ENCODE assay signal across 8 cellular contexts in the genomic region with DNA sequence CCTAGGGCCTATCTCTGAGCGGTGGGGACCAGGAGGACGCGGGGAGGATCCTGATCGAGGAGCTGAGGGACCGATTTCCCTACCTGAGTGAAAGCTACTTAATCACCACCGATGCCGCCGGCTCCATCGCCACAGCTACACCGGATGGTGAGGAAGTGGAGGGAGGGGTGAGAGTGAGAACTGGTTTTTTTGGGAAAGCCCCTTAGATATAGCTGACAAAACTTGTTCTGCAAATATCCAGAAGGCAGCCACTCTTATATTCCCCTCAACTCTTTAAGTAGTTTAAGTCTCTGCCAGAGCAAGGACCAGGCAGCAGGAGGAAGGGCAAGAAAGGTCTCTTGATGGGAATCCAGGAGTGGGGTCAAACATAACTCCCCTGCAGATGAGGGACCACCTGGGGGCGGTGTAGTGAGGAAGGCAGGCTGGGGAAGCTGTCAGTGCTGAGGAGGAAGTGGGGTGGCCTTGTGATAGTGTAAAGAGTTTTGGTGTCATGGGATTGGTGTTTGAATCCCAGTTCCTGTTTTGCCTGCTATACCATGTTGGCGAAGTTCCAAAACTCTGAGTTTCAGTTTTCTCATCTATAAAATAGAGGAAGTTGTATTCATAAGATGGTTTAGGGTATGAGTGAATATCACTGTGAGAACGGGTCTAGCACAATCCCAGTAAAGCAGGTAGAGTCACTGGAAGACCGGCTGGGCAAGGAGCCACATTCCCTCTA. TPM values are rescaled to one million over a fixed set of nuclear protein-coding genes. Genes with fewer than 3 reads are reported as not detected.
DNase-seq lines count a peak whose midpoint lies in the region; TF ChIP-seq lines count a peak whose summit lies in the region.

No MANE protein-coding gene starts in this region.

- TF ChIP-seq CTCF in GM12864 (IDR thresholded peaks at IDR 0.05; ENCODE audit: low read depth, low read length, missing control alignments): peak; percentile 32

- H3K4me3 ChIP-seq in GM12864 (ENCODE audit: low read depth, low read length): peak overlapping the region; percentile 43
- H3K4me3 ChIP-seq in H7 (ENCODE audit: insufficient read depth, low read depth, low read length): no peak overlapping the region

- DNase-seq in GM12864 (ENCODE audit: low read depth) (peak; percentile 88), H7 (peak; percentile 49), NOMO-1 treated with dmso at 0.1 percent for 144 hours (lab: John Stamatoyannopoulos, UW; ENCODE audit: unreplicated experiment) (peak; percentile 81), lung microvascular endothelial cell (ENCODE audit: low read depth in 2 of 2) (peak; percentile 55 to 62), superior temporal gyrus (ENCODE audit: extremely low spot score) (peak; percentile 45), NCI-H1105 treated with DMSO at 0.1 percent for 48 hours (lab: John Stamatoyannopoulos, UW) (no peak), HEK293T (ENCODE audit: extremely low spot score) (no peak)
- DNase-seq in activated T-helper 1 cell treated with anti-CD3 and anti-CD28 coated beads, Interleukin-12 subunit alpha, Interleukin-12 subunit beta, Interleukin-2, Interleukin-4 antibody, amounts not matched to agents 30 ng/mL and 10 ng/mL and 1 ng/mL, durations not matched to agents 14 hours and 24 hours and 36 hours (ENCODE audit: low spot score): peak; percentile 53

- peak overlapping the region; percentile 84 for H3K27ac Mint-ChIP-seq in activated T-helper 1 cell treated with anti-CD3 and anti-CD28 coated beads, Interleukin-12 subunit alpha, Interleukin-12 subunit beta, Interleukin-2, Interleukin-4 antibody, amounts not matched to agents 30 ng/mL and 10 ng/mL and 1 ng/mL, durations not matched to agents 14 hours and 24 hours and 36 hours

- peak overlapping the region; percentile 77 for H3K4me3 Mint-ChIP-seq in activated T-helper 1 cell treated with anti-CD3 and anti-CD28 coated beads, Interleukin-12 subunit alpha, Interleukin-12 subunit beta, Interleukin-2, Interleukin-4 antibody, amounts not matched to agents 30 ng/mL and 10 ng/mL and 1 ng/mL, durations not matched to agents 14 hours and 24 hours and 36 hours

- H3K27me3 ChIP-seq in H7 (ENCODE audit: control insufficient read depth, insufficient read depth, low read length): no peaks in the 10 kb centered on the region

- H3K4me1 Mint-ChIP-seq in activated T-helper 1 cell treated with anti-CD3 and anti-CD28 coated beads, Interleukin-12 subunit alpha, Interleukin-12 subunit beta, Interleukin-2, Interleukin-4 antibody, amounts not matched to agents 30 ng/mL and 10 ng/mL and 1 ng/mL, durations not matched to agents 14 hours and 24 hours and 36 hours (ENCODE audit: low read depth): peaks cover 64% of the 10 kb centered on the region

- H3K9me3 Mint-ChIP-seq in activated T-helper 1 cell treated with anti-CD3 and anti-CD28 coated beads, Interleukin-12 subunit alpha, Interleukin-12 subunit beta, Interleukin-2, Interleukin-4 antibody, amounts not matched to agents 30 ng/mL and 10 ng/mL and 1 ng/mL, durations not matched to agents 14 hours and 24 hours and 36 hours: no peaks in the 10 kb centered on the region

- H3K36me3 ChIP-seq in H7 (replicated peaks; ENCODE audit: control insufficient read depth, insufficient read depth, low read length): peaks cover 15% of the 10 kb centered on the region

- intact Hi-C loops in activated T-helper 1 cell treated with anti-CD3 and anti-CD28 coated beads, Interleukin-12 subunit alpha, Interleukin-12 subunit beta, Interleukin-2, Interleukin-4 antibody, amounts not matched to agents 30 ng/mL and 10 ng/mL and 1 ng/mL, durations not matched to agents 14 hours and 24 hours and 36 hours (cut with micrococcal nuclease): no loop called here

- no peaks in the 10 kb centered on the region for H3K27me3 Mint-ChIP-seq in activated T-helper 1 cell treated with anti-CD3 and anti-CD28 coated beads, Interleukin-12 subunit alpha, Interleukin-12 subunit beta, Interleukin-2, Interleukin-4 antibody, amounts not matched to agents 30 ng/mL and 10 ng/mL and 1 ng/mL, durations not matched to agents 14 hours and 24 hours and 36 hours (ENCODE audit: insufficient read depth)

- H3K36me3 Mint-ChIP-seq in activated T-helper 1 cell treated with anti-CD3 and anti-CD28 coated beads, Interleukin-12 subunit alpha, Interleukin-12 subunit beta, Interleukin-2, Interleukin-4 antibody, amounts not matched to agents 30 ng/mL and 10 ng/mL and 1 ng/mL, durations not matched to agents 14 hours and 24 hours and 36 hours (ENCODE audit: low read depth): peaks cover 40% of the 10 kb centered on the region

- CTCF ChIA-PET in HEK293T (lab: Yijun Ruan, JAX): no interaction called here

- POLR2A ChIA-PET in HEK293T (lab: Yijun Ruan, JAX): no interaction called here

TF ChIP-seq in HEK293T, 16 proteins besides CTCF, POLR2A, EP300 and RAD21:
- TF ChIP-seq FOXA1 (IDR thresholded peaks at IDR 0.05) (no peak), HDGF (IDR thresholded peaks at IDR 0.05; ENCODE audit: borderline replicate concordance) (no peak), ZNF384 (IDR thresholded peaks at IDR 0.05) (no peak), SUZ12 (IDR thresholded peaks at IDR 0.05) (no peak), PKNOX1 (IDR thresholded peaks at IDR 0.05) (no peak), ELF4 (IDR thresholded peaks at IDR 0.05) (no peak), SP1 (IDR thresholded peaks at IDR 0.05) (no peak), L3MBTL2 (conservative IDR thresholded peaks at IDR 0.05) (no peak)

RNA-seq across cellular contexts. Expression of gene NAGK, which starts 3.4 kb away (rescaled TPM):
- total RNA-seq in H7 (2014; rRNA removed; shearing (Covaris generic)): 40.9 and 51.7 TPM in 2 replicates
- total RNA-seq in activated T-helper 1 cell treated with anti-CD3 and anti-CD28 coated beads, Interleukin-12 subunit alpha, Interleukin-12 subunit beta, Interleukin-2, Interleukin-4 antibody, amounts not matched to agents 30 ng/mL and 10 ng/mL and 1 ng/mL, durations not matched to agents 14 hours and 24 hours and 36 hours: 75.2 and 83.2 TPM in 2 replicates
- 54.3 and 75.6 TPM in 2 replicates for total RNA-seq in lung microvascular endothelial cell

RNA-seq across cellular contexts. Expression of gene MCEE, which starts 58.2 kb away (rescaled TPM):
- 11.2 and 18.4 TPM in 2 replicates for total RNA-seq in H7 (2014; rRNA removed; shearing (Covaris generic))
- 11.4 and 14.7 TPM in 2 replicates for total RNA-seq in activated T-helper 1 cell treated with anti-CD3 and anti-CD28 coated beads, Interleukin-12 subunit alpha, Interleukin-12 subunit beta, Interleukin-2, Interleukin-4 antibody, amounts not matched to agents 30 ng/mL and 10 ng/mL and 1 ng/mL, durations not matched to agents 14 hours and 24 hours and 36 hours
- 7.8 and 10.7 TPM in 2 replicates for total RNA-seq in lung microvascular endothelial cell

RNA-seq across cellular contexts. Expression of gene MPHOSPH10, which starts 58.6 kb away (rescaled TPM):
- total RNA-seq in H7 (2014; rRNA removed; shearing (Covaris generic)): 12.5 and 17.9 TPM in 2 replicates
- total RNA-seq in activated T-helper 1 cell treated with anti-CD3 and anti-CD28 coated beads, Interleukin-12 subunit alpha, Interleukin-12 subunit beta, Interleukin-2, Interleukin-4 antibody, amounts not matched to agents 30 ng/mL and 10 ng/mL and 1 ng/mL, durations not matched to agents 14 hours and 24 hours and 36 hours: 67.5 and 68.8 TPM in 2 replicates
- 11.8 and 14.9 TPM in 2 replicates for total RNA-seq in lung microvascular endothelial cell

Comparison
In these comparisons a context has a peak if more than half of its experiments do, and no peak if none do; other contexts are left out.
1. DNase-seq: peak in GM12864 (single experiment), H7 (single experiment), NOMO-1 treated with dmso at 0.1 percent for 144 hours (single experiment), activated T-helper 1 cell treated with anti-CD3 and anti-CD28 coated beads, Interleukin-12 subunit alpha, Interleukin-12 subunit beta, Interleukin-2, Interleukin-4 antibody, amounts not matched to agents 30 ng/mL and 10 ng/mL and 1 ng/mL, durations not matched to agents 14 hours and 24 hours and 36 hours (single experiment), lung microvascular endothelial cell (2 of 2) and superior temporal gyrus (single experiment); none in NCI-H1105 treated with DMSO at 0.1 percent for 48 hours (single experiment) and HEK293T (single experiment).